ENCODE assay signal across 1 cellular context in genomic region chr11:73217810-73218105, GRCh38.
A peak's percentile ranks its signal among the peaks of the same experiment; 100 is the strongest.
TF ChIP-seq lines count a peak whose summit lies in the region.

No MANE protein-coding gene starts in this region.

TF ChIP-seq in HepG2, 621 proteins besides CTCF, POLR2A, EP300 and RAD21 (continued from another document):
- TF ChIP-seq ZNF703 (CRISPR knock-in tag; IDR thresholded peaks at IDR 0.05; ENCODE audit: borderline replicate concordance), result 0 out of 2 replicates have a peak, but pooled peaks have one; percentile 60
- TF ChIP-seq MXD4 (CRISPR knock-in tag; IDR thresholded peaks at IDR 0.05), result 0 out of 2 replicates have a peak, but pooled peaks have one; percentile 5
- no peak for TF ChIP-seq SETDB1 (CRISPR knock-in tag; IDR thresholded peaks at IDR 0.05; ENCODE audit: borderline replicate concordance)
- TF ChIP-seq HES4 (CRISPR knock-in tag; IDR thresholded peaks at IDR 0.05; ENCODE audit: borderline replicate concordance), result peak; percentile 17; the same call in 1 of the 2 replicates
- peak; percentile 28; the same call in 1 of the 2 replicates for TF ChIP-seq ZNF749 (CRISPR knock-in tag; IDR thresholded peaks at IDR 0.05; ENCODE audit: borderline replicate concordance)
- TF ChIP-seq CREB1 (IDR thresholded peaks at IDR 0.05), result no peak
- no peak for TF ChIP-seq CREB1 (CRISPR knock-in tag; IDR thresholded peaks at IDR 0.05)
- TF ChIP-seq SRSF1 (optimal IDR thresholded peaks at IDR 0.05; ENCODE audit: low read depth, low read length), result no peak
- 0 out of 2 replicates have a peak, but pooled peaks have one; percentile 3 for TF ChIP-seq NR2F6 (IDR thresholded peaks at IDR 0.05)
- TF ChIP-seq NR2F6 (CRISPR knock-in tag; IDR thresholded peaks at IDR 0.05), result no peak
